ENCODE assay signal across 10 cellular contexts in the genomic region with DNA sequence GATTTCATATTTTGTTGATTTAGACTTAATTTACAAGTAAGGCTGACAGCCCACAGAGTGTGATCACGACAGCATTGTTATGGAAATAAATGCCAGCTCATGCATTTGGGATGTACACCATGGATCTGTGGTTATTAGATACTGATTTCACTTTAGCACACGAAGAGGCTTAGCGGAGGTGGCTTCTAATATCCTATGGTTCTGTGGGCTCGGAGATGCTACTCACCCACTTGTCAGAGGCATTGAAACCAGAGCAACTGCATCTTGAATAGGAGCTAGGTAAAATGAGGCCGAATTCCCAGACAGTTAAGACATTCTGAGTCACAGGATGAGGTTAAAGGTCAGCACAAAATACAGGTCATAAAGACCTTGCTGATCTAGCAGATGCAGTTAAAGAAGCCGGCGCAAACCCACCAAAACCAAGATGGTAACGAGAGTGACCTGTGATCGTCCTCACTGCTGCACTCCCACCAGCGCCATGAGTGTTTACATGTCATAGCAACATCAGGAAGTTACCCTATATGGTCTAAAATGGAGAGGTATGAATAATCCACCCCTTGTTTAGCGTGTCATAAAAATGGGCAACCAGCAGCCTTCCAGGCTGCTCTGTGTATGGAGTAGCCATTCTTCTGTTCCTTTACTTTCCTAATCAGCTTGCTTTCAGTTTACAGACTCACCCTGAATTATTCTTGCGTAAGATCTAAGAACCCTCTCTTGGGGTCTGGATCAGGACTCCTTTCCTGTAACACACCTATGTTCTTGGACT.
DNase-seq lines count a peak whose midpoint lies in the region; ATAC-seq and TF ChIP-seq lines count a peak whose summit lies in the region.
"Had no signal": no experiment of that assay in that cellular context is flagged by ENCODE, and none has a peak within 500 bp of the region (broad histone marks: within the 10 kb centered on the region; RNA-seq: fewer than 3 reads in every experiment).

No MANE protein-coding gene starts in this region.

- DNase-seq in AG04450 (ENCODE audit: low read depth, low spot score) = peak; percentile 44
- DNase-seq in astrocyte of the hippocampus (ENCODE audit: low read depth, low spot score) = peak; percentile 88
- no peak for DNase-seq in left colon
- no peak for DNase-seq in posterior cingulate gyrus
- DNase-seq in mesothelial cell of epicardium (ENCODE audit: low spot score in 2 of 2, unreplicated experiment in 2 of 2) = no peak
- DNase-seq: effector CD8-positive, alpha-beta T cell; uterus had no signal

- H3K27ac Mint-ChIP-seq in mesothelial cell of epicardium = no peak overlapping the region

- peaks cover 17% of the 10 kb centered on the region; the same call in 1 of the 2 replicates for H3K36me3 ChIP-seq in HUES48 (ENCODE audit: control insufficient read depth, insufficient read depth, low read length)
- H3K36me3 ChIP-seq: uterus had no signal

- H3K4me1 ChIP-seq in HUES48 (ENCODE audit: control insufficient read depth, insufficient read depth, low read length) = peaks cover 32% of the 10 kb centered on the region

- H3K9me3 ChIP-seq in AG04450 (ENCODE audit: control insufficient read depth, insufficient read depth, low read length) (no peaks in the 10 kb centered on the region), HUES48 (ENCODE audit: control insufficient read depth, insufficient read depth, low read length) (no peaks in the 10 kb centered on the region)
- H3K9me3 ChIP-seq: uterus had no signal

- peaks cover 12% of the 10 kb centered on the region for H3K36me3 Mint-ChIP-seq in mesothelial cell of epicardium

- H3K27me3 ChIP-seq in AG04450 (ENCODE audit: control insufficient read depth, insufficient read depth, low read length) (no peaks in the 10 kb centered on the region), HUES48 (ENCODE audit: control insufficient read depth, insufficient read depth, low read length) (no peaks in the 10 kb centered on the region)
- H3K27me3 ChIP-seq: uterus had no signal

- H3K27ac ChIP-seq in AG04450 (ENCODE audit: low read depth, low read length) = peak overlapping the region; percentile 88
- peak overlapping the region; percentile 65 for H3K27ac ChIP-seq in HUES48 (ENCODE audit: low read depth, low read length)
- H3K27ac ChIP-seq: uterus had no signal

- peaks cover 9% of the 10 kb centered on the region for H3K4me1 Mint-ChIP-seq in mesothelial cell of epicardium

- CTCF ChIA-PET in AG04450 (lab: Charles Lee) = interaction anchor here (1.0 to 1.2 kb wide), 2 partner anchors 8 to 186 kb away, joined by 3 to 5 read pairs; no protein-coding TSS in a partner anchor

- no peaks in the 10 kb centered on the region for H3K9me3 Mint-ChIP-seq in mesothelial cell of epicardium

- H3K9ac ChIP-seq in HUES48 (ENCODE audit: low read depth, low read length) = no peak overlapping the region

- H3K4me3 ChIP-seq in AG04450 (ENCODE audit: low read depth, low read length) = peak overlapping the region; percentile 0
- H3K4me3 ChIP-seq in HUES48 (ENCODE audit: low read depth, low read length) = no peak overlapping the region
- H3K4me3 ChIP-seq: uterus had no signal

- no peak for TF ChIP-seq CTCF in AG04450 (IDR thresholded peaks at IDR 0.05; ENCODE audit: low read depth, low read length)
- TF ChIP-seq CTCF in mesothelial cell of epicardium (IDR thresholded peaks at IDR 0.05; ENCODE audit: unreplicated experiment) = no peak

- intact Hi-C loops in left colon (cut with DNase I, micrococcal nuclease) (no loop called here), posterior cingulate gyrus (cut with DNase I) (no loop called here)

- POLR2A ChIA-PET in AG04450 (lab: Yijun Ruan, JAX) = interaction anchor here (0.6 to 1.3 kb wide), 4 partner anchors 8 to 24 kb away, joined by 3 to 6 read pairs (median 4); no protein-coding TSS in a partner anchor

- ATAC-seq in left colon = peak; percentile 40
- no peak for ATAC-seq in GM21528 (IDR thresholded peaks at IDR 0.05; ENCODE audit: low FRiP score, unreplicated experiment)
- no peak for ATAC-seq in GM21526 (IDR thresholded peaks at IDR 0.05; ENCODE audit: low FRiP score, unreplicated experiment)

- H3K4me3 Mint-ChIP-seq in mesothelial cell of epicardium = no peak overlapping the region

- no peaks in the 10 kb centered on the region for H3K27me3 Mint-ChIP-seq in mesothelial cell of epicardium (ENCODE audit: low read depth)

Comparison
In these comparisons a context has a peak if more than half of its experiments do, and no peak if none do; other contexts are left out.
1. DNase-seq: peak in AG04450 (single experiment) and astrocyte of the hippocampus (single experiment); none in left colon (0 of 2), posterior cingulate gyrus (0 of 10) and mesothelial cell of epicardium (0 of 2).